1 cellular context compared by ENCODE assay signal in the genomic region with DNA sequence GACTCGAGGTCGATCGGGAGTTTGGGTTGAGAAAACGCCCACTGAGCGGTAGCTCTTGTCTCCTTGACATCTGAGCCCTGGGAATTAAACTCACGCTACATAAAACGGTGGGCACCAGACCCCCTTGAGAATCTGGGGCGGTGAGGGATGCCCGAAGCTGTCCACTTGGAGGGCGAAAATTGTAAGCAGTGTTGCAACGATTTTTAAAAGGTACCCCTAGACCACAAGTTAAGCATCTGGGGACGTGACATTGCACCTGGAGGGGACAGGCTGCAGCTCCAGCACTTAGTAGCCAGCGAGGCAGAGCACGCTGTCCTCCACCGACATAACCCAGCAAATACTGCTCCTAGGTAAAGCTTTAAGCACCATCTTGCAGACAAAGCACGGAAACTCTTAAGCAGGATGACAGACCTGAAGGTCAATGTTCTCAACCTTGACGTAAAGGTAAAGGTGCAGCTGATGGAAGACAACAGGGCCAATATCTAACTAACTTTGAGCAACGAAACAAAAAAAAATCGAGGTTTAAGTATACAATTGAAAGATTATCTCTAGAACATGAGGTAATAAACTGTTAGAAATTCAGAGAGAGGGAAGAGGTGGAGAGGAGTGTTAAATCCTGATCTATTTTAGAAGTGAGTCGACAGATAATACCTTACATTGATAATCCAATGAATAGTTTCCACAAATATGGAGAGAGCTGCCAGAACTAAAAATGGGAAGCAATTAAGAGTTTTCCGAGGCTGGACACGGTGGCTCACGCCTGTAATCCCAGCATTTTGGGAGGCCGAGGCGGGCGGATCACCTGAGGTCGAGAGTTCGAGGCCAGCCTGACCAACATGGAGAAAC.
A peak's percentile ranks its signal among the peaks of the same experiment; 100 is the strongest.
TF ChIP-seq lines count a peak whose summit lies in the region.

No MANE protein-coding gene starts in this region.

TF ChIP-seq in HepG2, 621 proteins besides CTCF, POLR2A, EP300 and RAD21 (continued from another document and continues in another):
- TF ChIP-seq, protein P1, sequence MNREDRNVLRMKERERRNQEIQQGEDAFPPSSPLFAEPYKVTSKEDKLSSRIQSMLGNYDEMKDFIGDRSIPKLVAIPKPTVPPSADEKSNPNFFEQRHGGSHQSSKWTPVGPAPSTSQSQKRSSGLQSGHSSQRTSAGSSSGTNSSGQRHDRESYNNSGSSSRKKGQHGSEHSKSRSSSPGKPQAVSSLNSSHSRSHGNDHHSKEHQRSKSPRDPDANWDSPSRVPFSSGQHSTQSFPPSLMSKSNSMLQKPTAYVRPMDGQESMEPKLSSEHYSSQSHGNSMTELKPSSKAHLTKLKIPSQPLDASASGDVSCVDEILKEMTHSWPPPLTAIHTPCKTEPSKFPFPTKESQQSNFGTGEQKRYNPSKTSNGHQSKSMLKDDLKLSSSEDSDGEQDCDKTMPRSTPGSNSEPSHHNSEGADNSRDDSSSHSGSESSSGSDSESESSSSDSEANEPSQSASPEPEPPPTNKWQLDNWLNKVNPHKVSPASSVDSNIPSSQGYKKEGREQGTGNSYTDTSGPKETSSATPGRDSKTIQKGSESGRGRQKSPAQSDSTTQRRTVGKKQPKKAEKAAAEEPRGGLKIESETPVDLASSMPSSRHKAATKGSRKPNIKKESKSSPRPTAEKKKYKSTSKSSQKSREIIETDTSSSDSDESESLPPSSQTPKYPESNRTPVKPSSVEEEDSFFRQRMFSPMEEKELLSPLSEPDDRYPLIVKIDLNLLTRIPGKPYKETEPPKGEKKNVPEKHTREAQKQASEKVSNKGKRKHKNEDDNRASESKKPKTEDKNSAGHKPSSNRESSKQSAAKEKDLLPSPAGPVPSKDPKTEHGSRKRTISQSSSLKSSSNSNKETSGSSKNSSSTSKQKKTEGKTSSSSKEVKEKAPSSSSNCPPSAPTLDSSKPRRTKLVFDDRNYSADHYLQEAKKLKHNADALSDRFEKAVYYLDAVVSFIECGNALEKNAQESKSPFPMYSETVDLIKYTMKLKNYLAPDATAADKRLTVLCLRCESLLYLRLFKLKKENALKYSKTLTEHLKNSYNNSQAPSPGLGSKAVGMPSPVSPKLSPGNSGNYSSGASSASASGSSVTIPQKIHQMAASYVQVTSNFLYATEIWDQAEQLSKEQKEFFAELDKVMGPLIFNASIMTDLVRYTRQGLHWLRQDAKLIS (CRISPR knock-in tag; IDR thresholded peaks at IDR 0.05) = no peak
- TF ChIP-seq, protein P2, sequence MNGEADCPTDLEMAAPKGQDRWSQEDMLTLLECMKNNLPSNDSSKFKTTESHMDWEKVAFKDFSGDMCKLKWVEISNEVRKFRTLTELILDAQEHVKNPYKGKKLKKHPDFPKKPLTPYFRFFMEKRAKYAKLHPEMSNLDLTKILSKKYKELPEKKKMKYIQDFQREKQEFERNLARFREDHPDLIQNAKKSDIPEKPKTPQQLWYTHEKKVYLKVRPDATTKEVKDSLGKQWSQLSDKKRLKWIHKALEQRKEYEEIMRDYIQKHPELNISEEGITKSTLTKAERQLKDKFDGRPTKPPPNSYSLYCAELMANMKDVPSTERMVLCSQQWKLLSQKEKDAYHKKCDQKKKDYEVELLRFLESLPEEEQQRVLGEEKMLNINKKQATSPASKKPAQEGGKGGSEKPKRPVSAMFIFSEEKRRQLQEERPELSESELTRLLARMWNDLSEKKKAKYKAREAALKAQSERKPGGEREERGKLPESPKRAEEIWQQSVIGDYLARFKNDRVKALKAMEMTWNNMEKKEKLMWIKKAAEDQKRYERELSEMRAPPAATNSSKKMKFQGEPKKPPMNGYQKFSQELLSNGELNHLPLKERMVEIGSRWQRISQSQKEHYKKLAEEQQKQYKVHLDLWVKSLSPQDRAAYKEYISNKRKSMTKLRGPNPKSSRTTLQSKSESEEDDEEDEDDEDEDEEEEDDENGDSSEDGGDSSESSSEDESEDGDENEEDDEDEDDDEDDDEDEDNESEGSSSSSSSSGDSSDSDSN (CRISPR knock-in tag; IDR thresholded peaks at IDR 0.05) = peak; percentile 27; the same call in 1 of the 2 replicates
- peak; percentile 64; the same call in 1 of the 2 replicates for TF ChIP-seq NPAS2 (CRISPR knock-in tag; IDR thresholded peaks at IDR 0.05; ENCODE audit: borderline replicate concordance)
- peak; percentile 55; the same call in 1 of the 2 replicates for TF ChIP-seq ZSCAN25 (CRISPR knock-in tag; IDR thresholded peaks at IDR 0.05)
- peak; percentile 63; the same call in 1 of the 2 replicates for TF ChIP-seq KLF13 (CRISPR knock-in tag; IDR thresholded peaks at IDR 0.05)
- TF ChIP-seq THAP11 (CRISPR knock-in tag; IDR thresholded peaks at IDR 0.05) = no peak
- TF ChIP-seq ZNF562 (CRISPR knock-in tag; IDR thresholded peaks at IDR 0.05; ENCODE audit: borderline replicate concordance) = no peak
- TF ChIP-seq, protein P3, sequence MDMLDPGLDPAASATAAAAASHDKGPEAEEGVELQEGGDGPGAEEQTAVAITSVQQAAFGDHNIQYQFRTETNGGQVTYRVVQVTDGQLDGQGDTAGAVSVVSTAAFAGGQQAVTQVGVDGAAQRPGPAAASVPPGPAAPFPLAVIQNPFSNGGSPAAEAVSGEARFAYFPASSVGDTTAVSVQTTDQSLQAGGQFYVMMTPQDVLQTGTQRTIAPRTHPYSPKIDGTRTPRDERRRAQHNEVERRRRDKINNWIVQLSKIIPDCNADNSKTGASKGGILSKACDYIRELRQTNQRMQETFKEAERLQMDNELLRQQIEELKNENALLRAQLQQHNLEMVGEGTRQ (IDR thresholded peaks at IDR 0.05; ENCODE audit: low read depth, low read length) = no peak
- TF ChIP-seq, protein P3 (CRISPR knock-in tag; IDR thresholded peaks at IDR 0.05; ENCODE audit: borderline replicate concordance) = 0 out of 2 replicates have a peak, but pooled peaks have one; percentile 11
- TF ChIP-seq, protein P4, sequence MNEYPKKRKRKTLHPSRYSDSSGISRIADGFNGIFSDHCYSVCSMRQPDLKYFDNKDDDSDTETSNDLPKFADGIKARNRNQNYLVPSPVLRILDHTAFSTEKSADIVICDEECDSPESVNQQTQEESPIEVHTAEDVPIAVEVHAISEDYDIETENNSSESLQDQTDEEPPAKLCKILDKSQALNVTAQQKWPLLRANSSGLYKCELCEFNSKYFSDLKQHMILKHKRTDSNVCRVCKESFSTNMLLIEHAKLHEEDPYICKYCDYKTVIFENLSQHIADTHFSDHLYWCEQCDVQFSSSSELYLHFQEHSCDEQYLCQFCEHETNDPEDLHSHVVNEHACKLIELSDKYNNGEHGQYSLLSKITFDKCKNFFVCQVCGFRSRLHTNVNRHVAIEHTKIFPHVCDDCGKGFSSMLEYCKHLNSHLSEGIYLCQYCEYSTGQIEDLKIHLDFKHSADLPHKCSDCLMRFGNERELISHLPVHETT (CRISPR knock-in tag; conservative IDR thresholded peaks at IDR 0.05) = no peak
- no peak for TF ChIP-seq RAD51 (IDR thresholded peaks at IDR 0.05; ENCODE audit: borderline replicate concordance)
- TF ChIP-seq ZSCAN29 (CRISPR knock-in tag; conservative IDR thresholded peaks at IDR 0.05) = peak; percentile 89; the same call in 1 of the 2 replicates
- TF ChIP-seq, protein P5, sequence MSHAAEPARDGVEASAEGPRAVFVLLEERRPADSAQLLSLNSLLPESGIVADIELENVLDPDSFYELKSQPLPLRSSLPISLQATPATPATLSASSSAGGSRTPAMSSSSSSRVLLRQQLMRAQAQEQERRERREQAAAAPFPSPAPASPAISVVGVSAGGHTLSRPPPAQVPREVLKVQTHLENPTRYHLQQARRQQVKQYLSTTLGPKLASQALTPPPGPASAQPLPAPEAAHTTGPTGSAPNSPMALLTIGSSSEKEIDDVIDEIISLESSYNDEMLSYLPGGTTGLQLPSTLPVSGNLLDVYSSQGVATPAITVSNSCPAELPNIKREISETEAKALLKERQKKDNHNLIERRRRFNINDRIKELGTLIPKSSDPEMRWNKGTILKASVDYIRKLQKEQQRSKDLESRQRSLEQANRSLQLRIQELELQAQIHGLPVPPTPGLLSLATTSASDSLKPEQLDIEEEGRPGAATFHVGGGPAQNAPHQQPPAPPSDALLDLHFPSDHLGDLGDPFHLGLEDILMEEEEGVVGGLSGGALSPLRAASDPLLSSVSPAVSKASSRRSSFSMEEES (CRISPR knock-in tag; IDR thresholded peaks at IDR 0.05) = no peak
- TF ChIP-seq PAX8 (CRISPR knock-in tag; IDR thresholded peaks at IDR 0.05; ENCODE audit: borderline replicate concordance) = peak; percentile 63; the same call in 1 of the 2 replicates
- TF ChIP-seq, protein P6, sequence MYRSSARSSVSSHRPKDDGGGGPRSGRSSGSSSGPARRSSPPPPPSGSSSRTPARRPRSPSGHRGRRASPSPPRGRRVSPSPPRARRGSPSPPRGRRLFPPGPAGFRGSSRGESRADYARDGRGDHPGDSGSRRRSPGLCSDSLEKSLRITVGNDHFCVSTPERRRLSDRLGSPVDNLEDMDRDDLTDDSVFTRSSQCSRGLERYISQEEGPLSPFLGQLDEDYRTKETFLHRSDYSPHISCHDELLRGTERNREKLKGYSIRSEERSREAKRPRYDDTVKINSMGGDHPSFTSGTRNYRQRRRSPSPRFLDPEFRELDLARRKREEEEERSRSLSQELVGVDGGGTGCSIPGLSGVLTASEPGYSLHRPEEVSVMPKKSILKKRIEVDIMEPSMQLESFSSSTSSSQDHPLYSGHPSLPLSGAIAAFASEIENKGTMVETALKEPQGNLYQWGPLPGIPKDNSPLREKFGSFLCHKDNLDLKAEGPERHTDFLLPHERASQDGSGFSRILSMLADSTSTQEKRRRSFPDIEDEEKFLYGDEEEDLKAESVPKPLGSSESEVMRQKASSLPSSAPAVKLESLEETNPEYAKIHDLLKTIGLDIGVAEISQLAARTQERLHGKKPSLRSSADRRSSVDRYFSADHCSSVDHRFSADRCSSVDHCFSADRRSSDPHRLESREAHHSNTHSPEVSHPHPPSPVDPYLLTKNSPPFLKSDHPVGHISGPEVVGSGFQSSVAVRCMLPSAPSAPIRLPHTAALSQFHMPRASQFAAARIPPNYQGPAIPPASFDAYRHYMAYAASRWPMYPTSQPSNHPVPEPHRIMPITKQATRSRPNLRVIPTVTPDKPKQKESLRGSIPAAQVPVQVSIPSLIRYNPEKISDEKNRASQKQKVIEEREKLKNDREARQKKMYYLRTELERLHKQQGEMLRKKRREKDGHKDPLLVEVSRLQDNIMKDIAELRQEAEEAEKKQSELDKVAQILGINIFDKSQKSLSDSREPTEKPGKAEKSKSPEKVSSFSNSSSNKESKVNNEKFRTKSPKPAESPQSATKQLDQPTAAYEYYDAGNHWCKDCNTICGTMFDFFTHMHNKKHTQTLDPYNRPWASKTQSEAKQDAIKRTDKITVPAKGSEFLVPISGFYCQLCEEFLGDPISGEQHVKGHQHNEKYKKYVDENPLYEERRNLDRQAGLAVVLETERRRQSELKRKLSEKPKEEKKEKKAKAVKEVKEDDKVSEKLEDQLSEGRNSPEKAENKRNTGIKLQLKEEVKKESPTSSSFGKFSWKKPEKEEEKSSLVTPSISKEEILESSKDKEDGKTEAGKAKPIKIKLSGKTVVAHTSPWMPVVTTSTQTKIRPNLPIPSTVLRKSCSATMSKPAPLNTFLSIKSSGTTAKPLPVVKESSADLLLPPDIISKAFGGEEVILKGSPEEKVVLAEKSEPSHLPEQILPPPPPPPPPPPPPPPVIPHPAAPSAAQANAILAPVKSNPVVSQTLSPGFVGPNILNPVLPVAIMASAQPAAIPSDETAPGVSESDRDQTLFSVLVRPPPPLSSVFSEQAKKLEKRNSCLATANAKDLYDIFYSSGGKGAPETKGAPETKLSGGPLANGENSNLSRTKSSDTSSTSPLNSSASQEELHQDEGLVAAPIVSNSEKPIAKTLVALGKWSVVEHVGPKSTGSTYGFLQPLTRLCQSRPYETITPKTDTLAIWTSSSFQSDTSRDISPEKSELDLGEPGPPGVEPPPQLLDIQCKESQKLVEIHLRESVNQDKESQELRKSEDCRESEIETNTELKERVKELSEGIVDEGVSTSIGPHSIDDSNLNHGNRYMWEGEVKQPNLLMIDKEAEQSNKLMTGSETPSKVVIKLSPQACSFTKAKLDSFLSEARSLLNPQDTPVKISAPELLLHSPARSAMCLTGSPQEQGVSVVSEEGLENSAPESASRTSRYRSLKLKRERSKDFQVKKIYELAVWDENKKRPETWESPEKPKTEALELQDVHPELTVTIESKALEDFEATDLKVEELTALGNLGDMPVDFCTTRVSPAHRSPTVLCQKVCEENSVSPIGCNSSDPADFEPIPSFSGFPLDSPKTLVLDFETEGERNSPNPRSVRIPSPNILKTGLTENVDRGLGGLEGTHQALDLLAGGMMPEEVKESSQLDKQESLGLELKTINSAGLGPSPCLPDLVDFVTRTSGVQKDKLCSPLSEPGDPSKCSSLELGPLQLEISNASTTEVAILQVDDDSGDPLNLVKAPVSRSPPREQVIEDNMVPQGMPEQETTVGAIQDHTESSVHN (CRISPR knock-in tag; IDR thresholded peaks at IDR 0.05) = peak; percentile 90; the same call in 1 of the 2 replicates
- TF ChIP-seq TCF7 (IDR thresholded peaks at IDR 0.05; ENCODE audit: low read depth) = no peak
